In genomic region chr20:44596876-44597275, GRCh38 we compare ENCODE assay signal across 21 cellular contexts. TPM values are rescaled to one million over a fixed set of nuclear protein-coding genes. Genes with fewer than 3 reads are reported as not detected.
DNase-seq lines count a peak whose midpoint lies in the region; ATAC-seq and TF ChIP-seq lines count a peak whose summit lies in the region.
"Had no signal": no experiment of that assay in that cellular context is flagged by ENCODE, and none has a peak within 500 bp of the region (broad histone marks: within the 10 kb centered on the region; RNA-seq: fewer than 3 reads in every experiment).

No MANE protein-coding gene starts in this region.

- H3K36me3 ChIP-seq in SU-DHL-6 (ENCODE audit: low read length) (no peaks in the 10 kb centered on the region), tibial artery (peaks cover under 1 to 8% (median 7%) of the 10 kb centered on the region in 3 donors)
- H3K36me3 ChIP-seq: BLaER1 had no signal

- no peaks in the 10 kb centered on the region for H3K27me3 ChIP-seq in SU-DHL-6 (ENCODE audit: low read length)
- no peaks in the 10 kb centered on the region for H3K27me3 ChIP-seq in tibial artery
- H3K27me3 ChIP-seq: BLaER1 had no signal

- no peak for ATAC-seq in activated naive CD8-positive, alpha-beta T cell treated with anti-CD3 and anti-CD28 coated beads, Interleukin-2, amount 50 U/mL, for 24 hours
- peak; percentile 41 to 50 for ATAC-seq in naive B cell (ENCODE audit: low read depth in 2 of 2)
- ATAC-seq in activated CD8-positive, alpha-beta memory T cell treated with anti-CD3 and anti-CD28 coated beads, Interleukin-2, amount 10 ng/mL, durations not matched to agents 7 days and 5 days, result no peak
- ATAC-seq: activated T-cell treated with anti-CD3 and anti-CD28 coated beads, Interleukin-2, amount 50 U/mL, for 4 hours had no signal

- H3K4me3 ChIP-seq in SU-DHL-6 (ENCODE audit: insufficient read depth, low read length, poor library complexity, severe bottlenecking) (no peak overlapping the region), tibial artery (no peak overlapping the region)
- H3K4me3 ChIP-seq: BLaER1, PC-9, SK-N-MC had no signal

- H3K4me3 Mint-ChIP-seq in activated naive CD8-positive, alpha-beta T cell treated with anti-CD3 and anti-CD28 coated beads for 36 hours, result no peak overlapping the region
- H3K4me3 Mint-ChIP-seq in activated naive CD8-positive, alpha-beta T cell treated with anti-CD3 and anti-CD28 coated beads, Interleukin-2, amount 50 U/mL, for 24 hours, result no peak overlapping the region
- peak overlapping the region in 6 of 8 donors; percentile 4 to 91 (median 62) for H3K4me3 Mint-ChIP-seq in naive B cell
- H3K4me3 Mint-ChIP-seq in activated CD8-positive, alpha-beta memory T cell treated with anti-CD3 and anti-CD28 coated beads, Interleukin-2, amount 10 ng/mL, durations not matched to agents 7 days and 5 days, result no peak overlapping the region
- H3K4me3 Mint-ChIP-seq: activated CD4-positive, alpha-beta memory T cell treated with anti-CD3 and anti-CD28 coated beads, Interleukin-2, amount 10 ng/mL, durations not matched to agents 7 days and 5 days; activated T-cell treated with anti-CD3 and anti-CD28 coated beads, Interleukin-2, amount 50 U/mL, for 4 hours; mesothelial cell of epicardium; nephron; T-helper 2 cell treated with Interferon-gamma antibody and Interleukin-4, amounts not matched to agents 5 μg/mL and 100 μg/mL, for 36 hours had no signal

- 0 out of 2 replicates have a peak overlapping the region, but pooled peaks have one; percentile 14 for H3K9ac ChIP-seq in SU-DHL-6 (ENCODE audit: low read length)
- H3K9ac ChIP-seq: BLaER1 had no signal

- peaks cover 35% of the 10 kb centered on the region for H3K4me1 Mint-ChIP-seq in activated naive CD8-positive, alpha-beta T cell treated with anti-CD3 and anti-CD28 coated beads for 36 hours
- H3K4me1 Mint-ChIP-seq in activated naive CD8-positive, alpha-beta T cell treated with anti-CD3 and anti-CD28 coated beads, Interleukin-2, amount 50 U/mL, for 24 hours, result peaks cover 54% of the 10 kb centered on the region
- H3K4me1 Mint-ChIP-seq in naive B cell, result peaks cover 35 to 78% (median 75%) of the 10 kb centered on the region in 3 donors
- peaks cover 11% of the 10 kb centered on the region for H3K4me1 Mint-ChIP-seq in activated CD8-positive, alpha-beta memory T cell treated with anti-CD3 and anti-CD28 coated beads, Interleukin-2, amount 10 ng/mL, durations not matched to agents 7 days and 5 days

- H3K4me1 ChIP-seq in tibial artery, result peaks cover 7 to 94% (median 75%) of the 10 kb centered on the region in 4 donors

- peaks cover 23% of the 10 kb centered on the region for H3K79me2 ChIP-seq in SU-DHL-6 (ENCODE audit: insufficient read depth, low read length)

- H3K4me2 ChIP-seq in SU-DHL-6 (ENCODE audit: low read depth, low read length, poor library complexity, severe bottlenecking), result no peak overlapping the region
- H3K4me2 ChIP-seq: PC-9 had no signal

- CTCF ChIA-PET in activated CD8-positive, alpha-beta memory T cell treated with anti-CD3 and anti-CD28 coated beads, Interleukin-2, amount 10 ng/mL, durations not matched to agents 7 days and 5 days (lab: Charles Lee), result interaction anchor here (2.6 kb wide), 1 partner anchor 14 kb away, joined by 12 read pairs; no protein-coding TSS in a partner anchor

- intact Hi-C loops in tibial artery (cut with DNase I; ENCODE audit: low total_unique reads), result no loop called here

- H3K9me3 Mint-ChIP-seq in activated naive CD8-positive, alpha-beta T cell treated with anti-CD3 and anti-CD28 coated beads for 36 hours, result no peaks in the 10 kb centered on the region
- H3K9me3 Mint-ChIP-seq in activated naive CD8-positive, alpha-beta T cell treated with anti-CD3 and anti-CD28 coated beads, Interleukin-2, amount 50 U/mL, for 24 hours, result no peaks in the 10 kb centered on the region
- no peaks in the 10 kb centered on the region for H3K9me3 Mint-ChIP-seq in naive B cell
- H3K9me3 Mint-ChIP-seq in activated CD8-positive, alpha-beta memory T cell treated with anti-CD3 and anti-CD28 coated beads, Interleukin-2, amount 10 ng/mL, durations not matched to agents 7 days and 5 days (ENCODE audit: low read depth), result no peaks in the 10 kb centered on the region
- H3K9me3 Mint-ChIP-seq: activated CD4-positive, alpha-beta memory T cell treated with anti-CD3 and anti-CD28 coated beads, Interleukin-2, amount 10 ng/mL, durations not matched to agents 7 days and 5 days; activated T-cell treated with anti-CD3 and anti-CD28 coated beads, Interleukin-2, amount 50 U/mL, for 4 hours; mesothelial cell of epicardium; nephron; T-helper 2 cell treated with Interferon-gamma antibody and Interleukin-4, amounts not matched to agents 5 μg/mL and 100 μg/mL, for 36 hours had no signal

- no peaks in the 10 kb centered on the region for H3K9me2 ChIP-seq in SU-DHL-6 (replicated peaks; ENCODE audit: insufficient read depth, low read length)

- H4K20me1 ChIP-seq in SU-DHL-6 (ENCODE audit: low read depth, low read length), result no peaks in the 10 kb centered on the region
- H4K20me1 ChIP-seq: BLaER1 had no signal

- no peak for TF ChIP-seq CTCF in SU-DHL-6 (IDR thresholded peaks at IDR 0.05; ENCODE audit: insufficient read depth, low read length, poor library complexity, severe bottlenecking)
- no peak for TF ChIP-seq CTCF in tibial artery (IDR thresholded peaks at IDR 0.05)

- H3K27ac ChIP-seq in SU-DHL-6 (ENCODE audit: low read depth, low read length) (peak overlapping the region; percentile 33), tibial artery (peak overlapping the region; percentile 81 to 89)
- H3K27ac ChIP-seq: PC-9 had no signal

- H3K27me3 Mint-ChIP-seq in activated naive CD8-positive, alpha-beta T cell treated with anti-CD3 and anti-CD28 coated beads for 36 hours, result no peaks in the 10 kb centered on the region
- H3K27me3 Mint-ChIP-seq in activated naive CD8-positive, alpha-beta T cell treated with anti-CD3 and anti-CD28 coated beads, Interleukin-2, amount 50 U/mL, for 24 hours, result no peaks in the 10 kb centered on the region
- H3K27me3 Mint-ChIP-seq in naive B cell, result no peaks in the 10 kb centered on the region
- H3K27me3 Mint-ChIP-seq in activated CD8-positive, alpha-beta memory T cell treated with anti-CD3 and anti-CD28 coated beads, Interleukin-2, amount 10 ng/mL, durations not matched to agents 7 days and 5 days, result no peaks in the 10 kb centered on the region
- H3K27me3 Mint-ChIP-seq: activated CD4-positive, alpha-beta memory T cell treated with anti-CD3 and anti-CD28 coated beads, Interleukin-2, amount 10 ng/mL, durations not matched to agents 7 days and 5 days; progenitor cell of endocrine pancreas had no signal

- H3F3A ChIP-seq in SU-DHL-6 (ENCODE audit: insufficient read depth), result peaks cover 3% of the 10 kb centered on the region; the same call in 1 of the 2 replicates

- DNase-seq in activated naive CD8-positive, alpha-beta T cell treated with anti-CD3 and anti-CD28 coated beads for 36 hours, result no peak
- DNase-seq in activated naive CD8-positive, alpha-beta T cell treated with anti-CD3 and anti-CD28 coated beads, Interleukin-2, amount 50 U/mL, for 24 hours, result no peak
- DNase-seq in naive B cell (no peak), tibial artery (peak in 1 of 2 donors; percentile 6), NCI-H187 treated with DMSO at 0.1 percent for 48 hours (lab: John Stamatoyannopoulos, UW) (no peak), NCI-H1048 (lab: John Stamatoyannopoulos, UW) (no peak)
- no peak for DNase-seq in activated CD8-positive, alpha-beta memory T cell treated with anti-CD3 and anti-CD28 coated beads, Interleukin-2, amount 10 ng/mL, durations not matched to agents 7 days and 5 days
- DNase-seq: activated CD4-positive, alpha-beta memory T cell treated with anti-CD3 and anti-CD28 coated beads, Interleukin-2, amount 10 ng/mL, durations not matched to agents 7 days and 5 days; activated naive CD4-positive, alpha-beta T cell treated with anti-CD3 and anti-CD28 coated beads, Interleukin-2, amount 50 U/mL, for 16 hours; activated T-cell treated with anti-CD3 and anti-CD28 coated beads, Interleukin-2, amount 50 U/mL, for 4 hours; NCI-H1436; NCI-H2171; NCI-H526 treated with DMSO at 0.1 percent for 48 hours; PC-9 had no signal

- H3K36me3 Mint-ChIP-seq in activated naive CD8-positive, alpha-beta T cell treated with anti-CD3 and anti-CD28 coated beads for 36 hours, result no peaks in the 10 kb centered on the region
- no peaks in the 10 kb centered on the region for H3K36me3 Mint-ChIP-seq in activated naive CD8-positive, alpha-beta T cell treated with anti-CD3 and anti-CD28 coated beads, Interleukin-2, amount 50 U/mL, for 24 hours (ENCODE audit: low read depth)
- peaks cover 15 to 24% of the 10 kb centered on the region in 2 donors for H3K36me3 Mint-ChIP-seq in naive B cell
- no peaks in the 10 kb centered on the region for H3K36me3 Mint-ChIP-seq in activated CD8-positive, alpha-beta memory T cell treated with anti-CD3 and anti-CD28 coated beads, Interleukin-2, amount 10 ng/mL, durations not matched to agents 7 days and 5 days

- H3K9me3 ChIP-seq in SU-DHL-6 (ENCODE audit: insufficient read depth, low read length), result no peaks in the 10 kb centered on the region
- no peaks in the 10 kb centered on the region for H3K9me3 ChIP-seq in tibial artery
- H3K9me3 ChIP-seq: BLaER1 had no signal

- no peak overlapping the region for H2AFZ ChIP-seq in SU-DHL-6 (ENCODE audit: low read depth, low read length, severe bottlenecking)
- H2AFZ ChIP-seq: PC-9 had no signal

- H3K27ac Mint-ChIP-seq in activated naive CD8-positive, alpha-beta T cell treated with anti-CD3 and anti-CD28 coated beads for 36 hours, result peak overlapping the region; percentile 5
- no peak overlapping the region for H3K27ac Mint-ChIP-seq in activated naive CD8-positive, alpha-beta T cell treated with anti-CD3 and anti-CD28 coated beads, Interleukin-2, amount 50 U/mL, for 24 hours
- peak overlapping the region in 5 of 6 donors; percentile 96 to 98 (median 97) for H3K27ac Mint-ChIP-seq in naive B cell
- no peak overlapping the region for H3K27ac Mint-ChIP-seq in activated CD8-positive, alpha-beta memory T cell treated with anti-CD3 and anti-CD28 coated beads, Interleukin-2, amount 10 ng/mL, durations not matched to agents 7 days and 5 days
- H3K27ac Mint-ChIP-seq: activated CD4-positive, alpha-beta memory T cell treated with anti-CD3 and anti-CD28 coated beads, Interleukin-2, amount 10 ng/mL, durations not matched to agents 7 days and 5 days; progenitor cell of endocrine pancreas; T-helper 2 cell treated with Interferon-gamma antibody and Interleukin-4, amounts not matched to agents 5 μg/mL and 100 μg/mL, for 36 hours had no signal

RNA-seq across cellular contexts. Expression of gene PKIG, which starts 14.5 kb away (rescaled TPM):
- 1 to 10 TPM; 8.8 to 9.2 TPM for total RNA-seq in activated naive CD8-positive, alpha-beta T cell treated with anti-CD3 and anti-CD28 coated beads for 36 hours
- polyA plus RNA-seq in naive B cell (ENCODE audit: low read depth in 6 of 6), result 100 to 1,000 TPM in 4 of 6 donors, 10 to 100 TPM in 2; 74.7 to 219 (median 103) TPM
- 1 to 10 TPM; 1.1 to 1.6 TPM for total RNA-seq in activated CD8-positive, alpha-beta memory T cell treated with anti-CD3 and anti-CD28 coated beads, Interleukin-2, amount 10 ng/mL, durations not matched to agents 7 days and 5 days

RNA-seq across cellular contexts. Expression of gene ADA, which starts 54.6 kb away (rescaled TPM):
- total RNA-seq in activated naive CD8-positive, alpha-beta T cell treated with anti-CD3 and anti-CD28 coated beads for 36 hours, result 10 to 100 TPM; 25.6 to 27.0 TPM
- polyA plus RNA-seq in naive B cell (ENCODE audit: low read depth in 6 of 6), result 1 to 10 TPM; 1.7 to 7.6 (median 4.6) TPM
- total RNA-seq in activated CD8-positive, alpha-beta memory T cell treated with anti-CD3 and anti-CD28 coated beads, Interleukin-2, amount 10 ng/mL, durations not matched to agents 7 days and 5 days, result 100 to 1,000 TPM in 1 of 2 experiments, 10 to 100 TPM in 1; 81.4 to 114 TPM

Comparison
In these comparisons a context has a peak if more than half of its experiments do, and no peak if none do; other contexts are left out.
1. H3K27ac Mint-ChIP-seq: peak in activated naive CD8-positive, alpha-beta T cell treated with anti-CD3 and anti-CD28 coated beads for 36 hours (single experiment) and naive B cell (5 of 6); none in activated naive CD8-positive, alpha-beta T cell treated with anti-CD3 and anti-CD28 coated beads, Interleukin-2, amount 50 U/mL, for 24 hours (single experiment) and activated CD8-positive, alpha-beta memory T cell treated with anti-CD3 and anti-CD28 coated beads, Interleukin-2, amount 10 ng/mL, durations not matched to agents 7 days and 5 days (single experiment).
2. H3K4me3 Mint-ChIP-seq: peak in naive B cell (6 of 8); none in activated naive CD8-positive, alpha-beta T cell treated with anti-CD3 and anti-CD28 coated beads for 36 hours (single experiment), activated naive CD8-positive, alpha-beta T cell treated with anti-CD3 and anti-CD28 coated beads, Interleukin-2, amount 50 U/mL, for 24 hours (single experiment) and activated CD8-positive, alpha-beta memory T cell treated with anti-CD3 and anti-CD28 coated beads, Interleukin-2, amount 10 ng/mL, durations not matched to agents 7 days and 5 days (single experiment).
3. ATAC-seq: peak in naive B cell (2 of 2); none in activated naive CD8-positive, alpha-beta T cell treated with anti-CD3 and anti-CD28 coated beads, Interleukin-2, amount 50 U/mL, for 24 hours (single experiment) and activated CD8-positive, alpha-beta memory T cell treated with anti-CD3 and anti-CD28 coated beads, Interleukin-2, amount 10 ng/mL, durations not matched to agents 7 days and 5 days (single experiment).